Comparison of ENCODE assay signal across 28 cellular contexts in genomic region chr1:201330541-201330940, GRCh38. TPM values are rescaled to one million over a fixed set of nuclear protein-coding genes. Genes with fewer than 3 reads are reported as not detected.
"Had no signal": no experiment of that assay in that cellular context is flagged by ENCODE, and none has a peak within 500 bp of the region (broad histone marks: within the 10 kb centered on the region; RNA-seq: fewer than 3 reads in every experiment).

No MANE protein-coding gene starts in this region.

- DNase-seq: activated CD4-positive, alpha-beta T cell treated with anti-CD3 and anti-CD28 coated beads for 36 hours; activated CD4-positive, CD25-positive, alpha-beta regulatory T cell; activated CD8-positive, alpha-beta memory T cell treated with anti-CD3 and anti-CD28 coated beads, Interleukin-2, amount 10 ng/mL, durations not matched to agents 7 days and 5 days; activated CD8-positive, alpha-beta T cell treated with anti-CD3 and anti-CD28 coated beads, Interleukin-2, amount 10 ng/mL, durations not matched to agents 7 days and 5 days; activated naive CD8-positive, alpha-beta T cell treated with anti-CD3 and anti-CD28 coated beads, Interleukin-2, amount 50 U/mL, for 24 hours; activated T-cell treated with anti-CD3 and anti-CD28 coated beads, Interleukin-2, amount 50 U/mL, for 48 hours; amygdala; cerebellar nuclear complex; cortex of kidney; kidney glomerular epithelial cell; nephron progenitor cell; ovary; retina; stimulated activated naive CD4-positive, alpha-beta T cell had no signal

- H3K27ac ChIP-seq: breast epithelium, neutrophil, ovary, prostate gland, suprapubic skin, tibial nerve had no signal

- H3K4me3 ChIP-seq: breast epithelium, heart left ventricle, left lung, ovary, prostate gland, suprapubic skin, tibial nerve had no signal

- H3K9me3 ChIP-seq: breast epithelium, heart left ventricle, left lung, neutrophil, ovary, prostate gland, suprapubic skin, tibial nerve had no signal

- H3K9me3 Mint-ChIP-seq: activated naive CD4-positive, alpha-beta T cell treated with anti-CD3 and anti-CD28 coated beads, Interleukin-2, amount 50 U/mL, for 24 hours; activated naive CD8-positive, alpha-beta T cell treated with anti-CD3 and anti-CD28 coated beads, Interleukin-2, amount 50 U/mL, for 24 hours; activated T-helper 2 cell treated with anti-CD3 and anti-CD28 coated beads, Interferon-gamma antibody, Interleukin-2, Interleukin-4, amounts not matched to agents 10 μg/mL and 5 μg/mL and 100 μg/mL, durations not matched to agents 14 hours and 24 hours and 36 hours; nephron progenitor cell had no signal

- FAIRE-seq: endothelial cell of umbilical vein had no signal

- H3K27me3 ChIP-seq: breast epithelium, heart left ventricle, left lung, ovary, suprapubic skin, tibial nerve had no signal

- H3K27ac Mint-ChIP-seq: activated CD4-positive, alpha-beta T cell treated with anti-CD3 and anti-CD28 coated beads for 36 hours; activated CD8-positive, alpha-beta memory T cell treated with anti-CD3 and anti-CD28 coated beads, Interleukin-2, amount 10 ng/mL, durations not matched to agents 7 days and 5 days; activated CD8-positive, alpha-beta T cell treated with anti-CD3 and anti-CD28 coated beads, Interleukin-2, amount 10 ng/mL, durations not matched to agents 7 days and 5 days; activated naive CD4-positive, alpha-beta T cell treated with anti-CD3 and anti-CD28 coated beads, Interleukin-2, amount 50 U/mL, for 24 hours; activated naive CD8-positive, alpha-beta T cell treated with anti-CD3 and anti-CD28 coated beads, Interleukin-2, amount 50 U/mL, for 24 hours; activated T-helper 2 cell treated with anti-CD3 and anti-CD28 coated beads, Interferon-gamma antibody, Interleukin-2, Interleukin-4, amounts not matched to agents 10 μg/mL and 5 μg/mL and 100 μg/mL, durations not matched to agents 14 hours and 24 hours and 36 hours; nephron progenitor cell had no signal

- H3K36me3 Mint-ChIP-seq: activated CD8-positive, alpha-beta memory T cell treated with anti-CD3 and anti-CD28 coated beads, Interleukin-2, amount 10 ng/mL, durations not matched to agents 7 days and 5 days; activated naive CD4-positive, alpha-beta T cell treated with anti-CD3 and anti-CD28 coated beads, Interleukin-2, amount 50 U/mL, for 24 hours had no signal

- H3K4me1 ChIP-seq: breast epithelium, prostate gland, tibial nerve had no signal

- H3K4me1 Mint-ChIP-seq: activated CD4-positive, alpha-beta T cell treated with anti-CD3 and anti-CD28 coated beads for 36 hours; activated CD8-positive, alpha-beta memory T cell treated with anti-CD3 and anti-CD28 coated beads, Interleukin-2, amount 10 ng/mL, durations not matched to agents 7 days and 5 days; activated naive CD4-positive, alpha-beta T cell treated with anti-CD3 and anti-CD28 coated beads, Interleukin-2, amount 50 U/mL, for 24 hours; activated naive CD8-positive, alpha-beta T cell treated with anti-CD3 and anti-CD28 coated beads, Interleukin-2, amount 50 U/mL, for 24 hours had no signal

- H3K4me3 Mint-ChIP-seq: activated CD4-positive, alpha-beta T cell treated with anti-CD3 and anti-CD28 coated beads for 36 hours; activated CD8-positive, alpha-beta memory T cell treated with anti-CD3 and anti-CD28 coated beads, Interleukin-2, amount 10 ng/mL, durations not matched to agents 7 days and 5 days; activated CD8-positive, alpha-beta T cell treated with anti-CD3 and anti-CD28 coated beads, Interleukin-2, amount 10 ng/mL, durations not matched to agents 7 days and 5 days; activated naive CD4-positive, alpha-beta T cell treated with anti-CD3 and anti-CD28 coated beads, Interleukin-2, amount 50 U/mL, for 24 hours; activated naive CD8-positive, alpha-beta T cell treated with anti-CD3 and anti-CD28 coated beads, Interleukin-2, amount 50 U/mL, for 24 hours; nephron progenitor cell had no signal

- H3K36me3 ChIP-seq: breast epithelium, heart left ventricle, left lung, neutrophil, ovary, prostate gland, tibial nerve had no signal

- H3K27me3 Mint-ChIP-seq: activated CD4-positive, alpha-beta T cell treated with anti-CD3 and anti-CD28 coated beads for 36 hours; activated naive CD4-positive, alpha-beta T cell treated with anti-CD3 and anti-CD28 coated beads, Interleukin-2, amount 50 U/mL, for 24 hours had no signal

RNA-seq across cellular contexts. Expression of gene TNNT2, which starts 46.9 kb away (rescaled TPM):
- total RNA-seq: activated CD4-positive, alpha-beta T cell treated with anti-CD3 and anti-CD28 coated beads for 36 hours; activated CD8-positive, alpha-beta memory T cell treated with anti-CD3 and anti-CD28 coated beads, Interleukin-2, amount 10 ng/mL, durations not matched to agents 7 days and 5 days; activated CD8-positive, alpha-beta T cell treated with anti-CD3 and anti-CD28 coated beads, Interleukin-2, amount 10 ng/mL, durations not matched to agents 7 days and 5 days; activated T-helper 2 cell treated with anti-CD3 and anti-CD28 coated beads, Interferon-gamma antibody, Interleukin-2, Interleukin-4, amounts not matched to agents 10 μg/mL and 5 μg/mL and 100 μg/mL, durations not matched to agents 14 hours and 24 hours and 36 hours; endothelial cell of umbilical vein; fibroblast of lung; lung microvascular endothelial cell; T-helper 1 cell treated with Interleukin-12 subunit alpha and Interleukin-12 subunit beta and Interleukin-4 antibody, amounts not matched to agents 30 ng/mL and 1 ng/mL, for 36 hours had no signal
- polyA plus RNA-seq: endothelial cell of umbilical vein had no signal

RNA-seq across cellular contexts. Expression of gene PKP1, which starts 47.2 kb away (rescaled TPM):
- total RNA-seq: activated CD4-positive, alpha-beta T cell treated with anti-CD3 and anti-CD28 coated beads for 36 hours; activated CD8-positive, alpha-beta memory T cell treated with anti-CD3 and anti-CD28 coated beads, Interleukin-2, amount 10 ng/mL, durations not matched to agents 7 days and 5 days; activated CD8-positive, alpha-beta T cell treated with anti-CD3 and anti-CD28 coated beads, Interleukin-2, amount 10 ng/mL, durations not matched to agents 7 days and 5 days; activated T-helper 2 cell treated with anti-CD3 and anti-CD28 coated beads, Interferon-gamma antibody, Interleukin-2, Interleukin-4, amounts not matched to agents 10 μg/mL and 5 μg/mL and 100 μg/mL, durations not matched to agents 14 hours and 24 hours and 36 hours; endothelial cell of umbilical vein; fibroblast of villous mesenchyme; lung microvascular endothelial cell; T-helper 1 cell treated with Interleukin-12 subunit alpha and Interleukin-12 subunit beta and Interleukin-4 antibody, amounts not matched to agents 30 ng/mL and 1 ng/mL, for 36 hours had no signal
